Comparison of ENCODE assay signal across 31 cellular contexts in genomic region chr4:12897954-12898353, GRCh38.
"Had no signal": no experiment of that assay in that cellular context is flagged by ENCODE, and none has a peak within 500 bp of the region (broad histone marks: within the 10 kb centered on the region; RNA-seq: fewer than 3 reads in every experiment).

No MANE protein-coding gene starts in this region.

- H3K4me1 ChIP-seq: adrenal gland, body of pancreas, breast epithelium had no signal

- H3K27ac ChIP-seq: adrenal gland, body of pancreas, brain microvascular endothelial cell, breast epithelium, VCaP had no signal

- H3K9me3 ChIP-seq: adrenal gland, body of pancreas, breast epithelium had no signal

- H3K4me3 ChIP-seq: adrenal gland, body of pancreas, breast epithelium had no signal

- H3K36me3 ChIP-seq: adrenal gland, brain microvascular endothelial cell, breast epithelium had no signal

- H3K27me3 ChIP-seq: adrenal gland, body of pancreas, brain microvascular endothelial cell, breast epithelium had no signal

- DNase-seq: activated B cell treated with CpG ODN at 0.5 μM for 24 hours; activated CD4-positive, alpha-beta memory T cell treated with anti-CD3 and anti-CD28 coated beads for 36 hours; activated CD4-positive, alpha-beta T cell treated with anti-CD3 and anti-CD28 coated beads for 4 hours; activated CD4-positive, alpha-beta T cell treated with anti-CD3 and anti-CD28 coated beads, Interleukin-2, amount 10 ng/mL, durations not matched to agents 24 days and 14 days; activated CD4-positive, alpha-beta T cell treated with anti-CD3 and anti-CD28 coated beads, Interleukin-2, amount 50 U/mL, for 1 hour; activated CD4-positive, alpha-beta T cell treated with anti-CD3 and anti-CD28 coated beads, Interleukin-2, amount 50 U/mL, for 4 hours; activated CD4-positive, CD25-positive, alpha-beta regulatory T cell treated with anti-CD3 and anti-CD28 coated beads, Interleukin-2, amount 50 U/mL, for 72 hours; activated CD8-positive, alpha-beta memory T cell treated with anti-CD3 and anti-CD28 coated beads, Interleukin-2, amount 50 U/mL, for 4 hours; activated CD8-positive, alpha-beta T cell treated with anti-CD3 and anti-CD28 coated beads for 36 hours; activated effector memory CD4-positive, alpha-beta T cell treated with anti-CD3 and anti-CD28 coated beads, Interleukin-2, amount 50 U/mL, for 16 hours; activated gamma-delta T cell treated with Interleukin-2 at 50 U/mL for 16 hours; activated naive CD4-positive, alpha-beta T cell; activated naive CD4-positive, alpha-beta T cell treated with anti-CD3 and anti-CD28 coated beads for 36 hours; activated naive CD4-positive, alpha-beta T cell treated with anti-CD3 and anti-CD28 coated beads, Interleukin-2, amount 50 U/mL, for 16 hours; activated naive CD8-positive, alpha-beta T cell treated with anti-CD3 and anti-CD28 coated beads for 36 hours; activated T-cell treated with anti-CD3 and anti-CD28 coated beads for 4 hours; activated T-cell treated with anti-CD3 and anti-CD28 coated beads, Interleukin-2, amount 50 U/mL, for 1 hour; activated T-cell treated with anti-CD3 and anti-CD28 coated beads, Interleukin-2, amount 50 U/mL, for 4 hours; activated T-cell treated with anti-CD3 and anti-CD28 coated beads, Interleukin-2, amount 50 U/mL, for 72 hours; adrenal gland; amniotic stem cell; aorta; body of pancreas; brain microvascular endothelial cell; central memory CD4-positive, alpha-beta T cell; T-helper 2 cell; T-helper 9 cell had no signal

- ATAC-seq: activated CD8-positive, alpha-beta T cell treated with anti-CD3 and anti-CD28 coated beads for 36 hours; activated naive CD4-positive, alpha-beta T cell treated with anti-CD3 and anti-CD28 coated beads, Interleukin-2, amount 50 U/mL, for 72 hours; activated T-cell treated with anti-CD3 and anti-CD28 coated beads, Interleukin-2, amount 50 U/mL, for 4 hours; activated T-cell treated with anti-CD3 and anti-CD28 coated beads, Interleukin-2, amount 50 U/mL, for 72 hours; activated T-helper 17 cell treated with anti-CD3 and anti-CD28 coated beads, Interleukin-2, amount 50 U/mL, for 72 hours; body of pancreas had no signal
